9 cellular contexts compared by ENCODE assay signal in genomic region chrX:91770619-91771488, GRCh38. TPM values are rescaled to one million over a fixed set of nuclear protein-coding genes. Genes with fewer than 3 reads are reported as not detected.
DNase-seq lines count a peak whose midpoint lies in the region; ATAC-seq, FAIRE-seq and TF ChIP-seq lines count a peak whose summit lies in the region.
"Not testable (repeated sequence)": the region's sequence is repeated elsewhere in the genome, so short reads cannot be mapped to it uniquely, and the experiment has no call there.
"Had no signal": no experiment of that assay in that cellular context is flagged by ENCODE, and none has a peak within 500 bp of the region (broad histone marks: within the 10 kb centered on the region; RNA-seq: fewer than 3 reads in every experiment).

No MANE protein-coding gene starts in this region.

- H2AFZ ChIP-seq in GM12878 (ENCODE audit: control insufficient read depth, low read depth, low read length), result peak overlapping the region; percentile 39
- H2AFZ ChIP-seq in hepatocyte, result not testable (repeated sequence)

- CTCF ChIA-PET in GM12878 (lab: Yijun Ruan, JAX), result not testable (repeated sequence)

- not testable (repeated sequence) for H3K9me3 ChIP-seq in GM12878 (replicated peaks; ENCODE audit: control insufficient read depth, insufficient read depth, low read length); hepatocyte (ENCODE audit: low read depth); skeletal muscle satellite cell (replicated peaks; ENCODE audit: low read length)

- intact Hi-C loops in GM12878 (cut with micrococcal nuclease; ENCODE audit: unreplicated experiment), result not testable (repeated sequence)

- H3K9ac ChIP-seq in GM12878 (ENCODE audit: control insufficient read depth, insufficient read depth, low read length); skeletal muscle satellite cell (ENCODE audit: low read depth, low read length): not testable (repeated sequence)

- H3K4me3 ChIP-seq in GM12878; hepatocyte; skeletal muscle satellite cell (ENCODE audit: low read length): not testable (repeated sequence)

- TF ChIP-seq CTCF in GM12878 (IDR thresholded peaks at IDR 0.05 in 2 of 3, conservative IDR thresholded peaks at IDR 0.05 in 1 of 3; ENCODE audit: control insufficient read depth in 2 of 3, extremely low read depth in 1 of 3, insufficient read depth in 1 of 3, low read depth in 3 of 3, low read length in 3 of 3) (0 out of 6 replicates have a peak, but pooled peaks of 1 of the 3 experiments have one; percentile 6), hepatocyte (IDR thresholded peaks at IDR 0.05; ENCODE audit: poor library complexity) (peak; percentile 19)

- not testable (repeated sequence) for H4K20me1 ChIP-seq in GM12878 (ENCODE audit: control insufficient read depth, insufficient read depth); hepatocyte (ENCODE audit: insufficient read depth, poor library complexity, severe bottlenecking)

- ATAC-seq in GM18505 (IDR thresholded peaks at IDR 0.05; ENCODE audit: unreplicated experiment) (peak; percentile 99), GM19463 (IDR thresholded peaks at IDR 0.05; ENCODE audit: unreplicated experiment) (peak; percentile 99), HG02678 (IDR thresholded peaks at IDR 0.05; ENCODE audit: unreplicated experiment) (peak; percentile 100), HG03280 (IDR thresholded peaks at IDR 0.05; ENCODE audit: unreplicated experiment) (peak; percentile 100), GM12878 (peak; percentile 100)

- POLR2A ChIA-PET in GM12878 (lab: Charles Lee), result not testable (repeated sequence)

- not testable (repeated sequence) for TF ChIP-seq EP300 in GM12878 (IDR thresholded peaks at IDR 0.05; ENCODE audit: borderline replicate concordance in 1 of 2, control insufficient read depth in 1 of 2, low read depth in 2 of 2, low read length in 2 of 2)

- peak; percentile 99 for FAIRE-seq in GM12878 (lab: Jason Lieb, UNC)

- not testable (repeated sequence) for H3K27ac ChIP-seq in GM12878 (ENCODE audit: control insufficient read depth, insufficient read depth); hepatocyte

- not testable (repeated sequence) for BruUV-seq in GM12878 (replicated peaks; lab: Mats Ljungman, UMichigan)

- not testable (repeated sequence) for H3K9me2 ChIP-seq in hepatocyte (replicated peaks; ENCODE audit: insufficient read depth)

- RAD21 ChIA-PET in GM12878 (lab: Charles Lee; ENCODE audit: unreplicated experiment), result not testable (repeated sequence)

- not testable (repeated sequence) for H3K79me2 ChIP-seq in GM12878 (ENCODE audit: control insufficient read depth, insufficient read depth, low read length); hepatocyte

- WGBS in GM12878 (ENCODE audit: insufficient coverage, insufficient replicate concordance, low lambda C conversion rate, missing lambda C conversion rate), result 22% methylated on average over 4 of the region's 9 CpGs
- WGBS in hepatocyte (ENCODE audit: low lambda C conversion rate, missing lambda C conversion rate), result 25% methylated on average over 6 of the region's 9 CpGs

- TF ChIP-seq RAD21 in GM12878 (IDR thresholded peaks at IDR 0.05; ENCODE audit: insufficient read depth, low read depth, low read length), result not testable (repeated sequence)

- in situ Hi-C loops in GM12878 (cut with MboI), result not testable (repeated sequence)

- H3K4me2 ChIP-seq in GM12878 (ENCODE audit: control insufficient read depth, insufficient read depth) (0 out of 2 replicates have a peak overlapping the region, but pooled peaks have one; percentile 17), hepatocyte (peak overlapping the region; percentile 71), skeletal muscle satellite cell (ENCODE audit: low read length) (peak overlapping the region; percentile 47)

- SMC1A ChIA-PET in GM12878 (lab: Charles Lee; ENCODE audit: uncharacterized antibody, unreplicated experiment), result not testable (repeated sequence)

- not testable (repeated sequence) for H3K4me1 ChIP-seq in GM12878 (ENCODE audit: control insufficient read depth, insufficient read depth, low read length); hepatocyte (ENCODE audit: insufficient read depth); skeletal muscle satellite cell (ENCODE audit: control insufficient read depth, insufficient read depth, low read length)

- H3K27me3 ChIP-seq in GM12878 (replicated peaks in 1 of 2; ENCODE audit: control insufficient read depth in 2 of 2, insufficient read depth in 2 of 2, low read length in 1 of 2); hepatocyte; skeletal muscle satellite cell (ENCODE audit: control insufficient read depth, insufficient read depth, low read length): not testable (repeated sequence)

- not testable (repeated sequence) for TF ChIP-seq POLR2A in GM18505 (IDR thresholded peaks at IDR 0.05; ENCODE audit: borderline replicate concordance, extremely low read depth, insufficient read depth, insufficient read length); GM12878 (IDR thresholded peaks at IDR 0.05; ENCODE audit: low read depth, low read length)

- not testable (repeated sequence) for H3K36me3 ChIP-seq in GM12878 (ENCODE audit: control insufficient read depth in 2 of 2, insufficient read depth in 2 of 2, low read length in 1 of 2); hepatocyte (replicated peaks; ENCODE audit: insufficient read depth, low read depth); skeletal muscle satellite cell (ENCODE audit: insufficient read depth, low read length)

- DNase-seq in OCI-M1 (lab: John Stamatoyannopoulos, UW), result peak; percentile 22
- not testable (repeated sequence) for DNase-seq in GM12878 (ENCODE audit: low read depth, low spot score); hepatocyte (ENCODE audit: low spot score)

RNA-seq across cellular contexts. Expression of gene PCDH11X, which starts 8.3 kb away (rescaled TPM):
- total RNA-seq in GM12878 (2013; cell fraction: nucleolus; rRNA removed), result not detected in 2 replicates
- total RNA-seq in GM12878 (2014; rRNA removed) (not detected in 2 replicates), GM12878 (2014; rRNA removed; fragmentation: Illumina TruSeq; extraction: Trizol) (not detected in 2 replicates), GM12878 (2021) (not detected in 2 replicates), hepatocyte (4.5 and 5.5 TPM in 2 replicates)
- polyA plus RNA-seq in GM12878 (2011; ENCODE audit: low read depth), result not detected
- polyA plus RNA-seq in GM12878 (2011; rRNA removed) (not detected in 2 replicates), GM12878 (2014; fragmentation: Illumina TruSeq; extraction: Trizol) (not detected in 2 replicates), GM12878 (2014; fragmentation: Nextera tagmentation; extraction: Ambion mirVana) (not detected), GM12878 (2014; rRNA removed) (not detected in 2 replicates), GM12878 (2016; fragmentation: Nextera tagmentation; extraction: Ambion mirVana) (under 1 TPM in 1 of 2 experiments, not detected in 1; 0.03 TPM), hepatocyte (1.5 and 2.9 TPM in 2 replicates)
- polyA plus RNA-seq in GM12878 (2011; cell fraction: cytosol; rRNA removed), result not detected in 2 replicates
- polyA plus RNA-seq in GM12878 (2011; cell fraction: nucleus; rRNA removed), result 0.03 TPM in 1 of 2 replicates, not detected in the other
- polyA plus RNA-seq in GM12878 (2012), result not detected in 2 replicates
- polyA minus RNA-seq in GM12878 (2011; rRNA and poly(A)+ RNA removed), result not detected in 2 replicates
- polyA minus RNA-seq in GM12878 (2011; cell fraction: cytosol; rRNA and poly(A)+ RNA removed), result not detected in 2 replicates
- polyA minus RNA-seq in GM12878 (2011; cell fraction: nucleus; rRNA and poly(A)+ RNA removed), result not detected in 2 replicates
- total RNA-seq in skeletal muscle satellite cell (2012; rRNA removed), result not detected in 2 replicates
- polyA plus RNA-seq: stomach had no signal

Comparison
In these comparisons a context has a peak if more than half of its experiments do, and no peak if none do; other contexts are left out.
1. H3K4me2 ChIP-seq: peak in every context shown above with its lines; median percentile 71 in hepatocyte; 47 in skeletal muscle satellite cell; 17 in GM12878.